Comparison of ENCODE assay signal across 8 cellular contexts in the genomic region with DNA sequence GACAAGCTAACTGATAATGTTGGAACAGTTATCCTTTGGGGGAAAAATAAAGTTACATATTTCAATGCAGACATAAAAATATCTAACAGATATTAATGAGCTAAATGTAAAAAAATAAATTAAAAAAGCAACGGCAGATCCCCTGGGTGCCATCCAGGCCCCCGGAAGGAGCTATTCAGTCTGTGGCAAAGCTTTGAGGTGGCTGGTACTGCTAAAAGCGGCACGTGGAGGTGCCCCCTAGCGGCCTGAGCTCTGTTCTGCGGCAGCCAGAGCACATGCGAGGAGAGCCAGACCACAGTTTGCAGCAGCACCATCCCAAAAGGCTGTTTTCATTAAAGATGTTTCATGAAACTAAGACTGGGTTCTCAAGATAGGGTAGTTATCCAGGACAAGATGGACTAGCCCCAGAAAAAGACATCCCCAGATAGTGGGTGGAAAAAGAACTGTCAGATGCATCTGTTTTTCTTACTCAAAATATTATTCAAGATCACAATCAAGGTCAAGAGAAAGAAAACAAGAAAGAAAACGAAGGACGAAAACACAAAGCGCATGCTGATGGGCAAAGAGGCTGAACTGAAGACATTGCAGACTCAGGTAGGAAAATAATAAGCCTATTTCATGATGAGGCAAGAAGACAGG. TPM values are rescaled to one million over a fixed set of nuclear protein-coding genes. Genes with fewer than 3 reads are reported as not detected.
DNase-seq lines count a peak whose midpoint lies in the region; ATAC-seq and TF ChIP-seq lines count a peak whose summit lies in the region.

No MANE protein-coding gene starts in this region.

- H3K9me3 ChIP-seq in PC-3 (ENCODE audit: low read length) = no peaks in the 10 kb centered on the region
- no peaks in the 10 kb centered on the region for H3K9me3 ChIP-seq in esophagus muscularis mucosa

- CTCF ChIA-PET in PC-3 (lab: Charles Lee) = interaction anchor here (0.5 to 1.2 kb wide), 9 partner anchors 19 to 197 kb away, joined by 3 to 34 read pairs (median 6); partner anchors contain the start of gene AP3S2

- peaks cover 4% of the 10 kb centered on the region for H3F3A ChIP-seq in PC-3 (ENCODE audit: low read length, unreplicated experiment)

- no TSS peak for BruUV-seq in PC-3 (replicated peaks; lab: Mats Ljungman, UMichigan)

- no peak for TF ChIP-seq EP300 in esophagus muscularis mucosa (IDR thresholded peaks at IDR 0.05)

- no peak overlapping the region for H3K4me2 ChIP-seq in PC-3 (ENCODE audit: low read length)

- H3K36me3 ChIP-seq in PC-3 (ENCODE audit: low read depth, low read length) (peaks cover 42% of the 10 kb centered on the region), esophagus muscularis mucosa (peaks cover 24 to 80% (median 50%) of the 10 kb centered on the region in 4 donors)

- H3K4me3 Mint-ChIP-seq in CD14-positive monocyte = no peak overlapping the region
- H3K4me3 Mint-ChIP-seq in nephron = no peak overlapping the region

- no peaks in the 10 kb centered on the region for H4K20me1 ChIP-seq in PC-3 (ENCODE audit: low read length)

- H3K4me1 Mint-ChIP-seq in CD14-positive monocyte (peaks cover 48% of the 10 kb centered on the region), nephron (no peaks in the 10 kb centered on the region)

- H3K9me2 ChIP-seq in PC-3 (replicated peaks; ENCODE audit: low read length) = no peaks in the 10 kb centered on the region

- TF ChIP-seq CTCF in CD14-positive monocyte (IDR thresholded peaks at IDR 0.05) = peak; percentile 95
- peak; percentile 95 for TF ChIP-seq CTCF in PC-3 (conservative IDR thresholded peaks at IDR 0.05; ENCODE audit: low read depth, low read length)
- TF ChIP-seq CTCF in esophagus muscularis mucosa (IDR thresholded peaks at IDR 0.05) = peak; percentile 86 to 91 (median 87)
- TF ChIP-seq CTCF in nephron (IDR thresholded peaks at IDR 0.05; ENCODE audit: unreplicated experiment in 3 of 3) = peak; percentile 92 to 96 (median 95)

- peak; percentile 81 for ATAC-seq in GM19351 (IDR thresholded peaks at IDR 0.05; ENCODE audit: unreplicated experiment)
- peak; percentile 93 for ATAC-seq in PC-3

- no peak overlapping the region for H2AFZ ChIP-seq in PC-3 (ENCODE audit: low read length)

- H3K4me3 ChIP-seq in PC-3 (ENCODE audit: low read length) = no peak overlapping the region
- no peak overlapping the region for H3K4me3 ChIP-seq in esophagus muscularis mucosa

- intact Hi-C loops in CD14-positive monocyte (cut with micrococcal nuclease) = loop anchor here (5.0 kb wide), 2 partner anchors 38 to 63 kb away; partner anchors contain the start of gene ANPEP (in 2 of the 2)
- intact Hi-C loops in PC-3 (cut with micrococcal nuclease) = loop anchor here (1.0 kb wide), 2 partner anchors 115 to 135 kb away; no protein-coding TSS in a partner anchor
- intact Hi-C loops in esophagus muscularis mucosa (cut with DNase I) = loop anchor here (2.0 to 10.0 kb wide), 2 partner anchors 114 to 230 kb away; no protein-coding TSS in a partner anchor

- no peak for TF ChIP-seq POLR2A in esophagus muscularis mucosa (IDR thresholded peaks at IDR 0.05; ENCODE audit: low read depth)

- H3K27ac ChIP-seq in PC-3 (ENCODE audit: low read length) = peak overlapping the region; percentile 52
- no peak overlapping the region for H3K27ac ChIP-seq in esophagus muscularis mucosa (replicated peaks in 1 of 4)

- H3K79me2 ChIP-seq in PC-3 (ENCODE audit: low read length) = no peaks in the 10 kb centered on the region

- 25% methylated on average over 10 of the region's 10 CpGs for WGBS in esophagus muscularis mucosa

- H3K27me3 Mint-ChIP-seq in CD14-positive monocyte (ENCODE audit: low read depth in 3 of 3) (peaks cover 0 to 3% (median 0%) of the 10 kb centered on the region in 3 donors), nephron (ENCODE audit: low read depth) (no peaks in the 10 kb centered on the region)

- DNase-seq in CD14-positive monocyte (ENCODE audit: low spot score) (peak; percentile 79), HuH-7.5 (ENCODE audit: low spot score) (peak; percentile 86), PC-3 (peak; percentile 82), activated T-cell treated with anti-CD3 and anti-CD28 coated beads for 48 hours (ENCODE audit: low read depth) (peak; percentile 80), esophagus muscularis mucosa (ENCODE audit: extremely low spot score) (peak; percentile 93)
- DNase-seq in stimulated activated naive CD4-positive, alpha-beta T cell treated with Interleukin-2 at 50 U/mL for 16 hours (lab: John Stamatoyannopoulos, UW) = peak; percentile 78

- peak overlapping the region; percentile 15; the same call in 1 of the 2 replicates for H3K9ac ChIP-seq in PC-3 (ENCODE audit: low read length)

- peaks cover 0 to 2% (median 0%) of the 10 kb centered on the region in 7 donors for H3K9me3 Mint-ChIP-seq in CD14-positive monocyte
- peaks cover 1% of the 10 kb centered on the region for H3K9me3 Mint-ChIP-seq in nephron

- H3K27ac Mint-ChIP-seq in CD14-positive monocyte = peak overlapping the region; percentile 90 to 98 (median 97)
- H3K27ac Mint-ChIP-seq in nephron = no peak overlapping the region

- H3K36me3 Mint-ChIP-seq in CD14-positive monocyte (peaks cover 33 to 67% of the 10 kb centered on the region in 2 donors), nephron (ENCODE audit: low read depth) (peaks cover 46% of the 10 kb centered on the region)

- POLR2A ChIA-PET in PC-3 (lab: Charles Lee; ENCODE audit: unreplicated experiment) = interaction anchor here (0.5 to 0.8 kb wide), 3 partner anchors 23 to 114 kb away, joined by 3 to 5 read pairs (median 3); no protein-coding TSS in a partner anchor

- no peaks in the 10 kb centered on the region for H3K27me3 ChIP-seq in PC-3 (ENCODE audit: low read length)
- H3K27me3 ChIP-seq in esophagus muscularis mucosa = no peaks in the 10 kb centered on the region

- H3K4me1 ChIP-seq in PC-3 (ENCODE audit: insufficient read depth, low read length) = peaks cover 8% of the 10 kb centered on the region; the same call in 1 of the 2 replicates
- peaks cover 0 to 13% (median 6%) of the 10 kb centered on the region in 4 donors for H3K4me1 ChIP-seq in esophagus muscularis mucosa

RNA-seq across cellular contexts. Expression of gene AP3S2, which starts 18.7 kb away (rescaled TPM):
- 10 to 100 TPM; 32.4 to 41.2 TPM for polyA plus RNA-seq in CD14-positive monocyte
- 18.8 and 19.4 TPM in 2 replicates for total RNA-seq in PC-3 (2014; rRNA removed)
- 10 to 100 TPM; 26.8 to 43.2 (median 37.3) TPM for total RNA-seq in esophagus muscularis mucosa

RNA-seq across cellular contexts. Expression of gene ARPIN, which starts 37.7 kb away (rescaled TPM):
- polyA plus RNA-seq in CD14-positive monocyte = 10 to 100 TPM in 1 of 2 donors, 1 to 10 TPM in 1; 9.7 to 14.0 TPM
- total RNA-seq in PC-3 (2014; rRNA removed) (4.5 and 8.0 TPM in 2 replicates), esophagus muscularis mucosa (10 to 100 TPM; 19.9 to 26.6 (median 25.4) TPM)

Comparison
In these comparisons a context has a peak if more than half of its experiments do, and no peak if none do; other contexts are left out.
1. H3K27ac Mint-ChIP-seq: peak in CD14-positive monocyte (7 of 7); none in nephron (0 of 3).
2. Peak in every context shown above with its lines, with median percentiles within 50 percentile points of each other: DNase-seq and CTCF ChIP-seq.